29 cellular contexts compared by ENCODE assay signal in genomic region chr10:133095586-133095985, GRCh38. TPM values are rescaled to one million over a fixed set of nuclear protein-coding genes. Genes with fewer than 3 reads are reported as not detected.
"Had no signal": no experiment of that assay in that cellular context is flagged by ENCODE, and none has a peak within 500 bp of the region (broad histone marks: within the 10 kb centered on the region; RNA-seq: fewer than 3 reads in every experiment).

No MANE protein-coding gene starts in this region.

- H3K27ac Mint-ChIP-seq: stimulated activated effector memory CD8-positive, alpha-beta T cell treated with anti-CD3 and anti-CD28 coated beads, Interleukin-12 subunit alpha, Interleukin-12 subunit beta, amount 100 ng/mL, for 72 hours; stimulated activated memory B cell treated with anti-CD40 and anti-IgM and Interleukin-4, amounts not matched to agents 10 μg/mL and 1 μg/mL and 100 μg/mL, for 72 hours; stimulated activated naive B cell treated with anti-CD40 and anti-IgM and Interleukin-4, amounts not matched to agents 10 μg/mL and 1 μg/mL and 100 μg/mL, for 72 hours; stimulated activated naive CD8-positive, alpha-beta T cell treated with anti-CD3 and anti-CD28 coated beads, Interleukin-15, amount 100 ng/mL, for 72 hours; stimulated activated naive CD8-positive, alpha-beta T cell treated with anti-CD3 and anti-CD28 coated beads, Interleukin-15, Interleukin-2, amounts not matched to agents 100 ng/mL and 50 ng/mL, for 24 hours; type B pancreatic cell had no signal

- ATAC-seq: stimulated activated effector memory CD8-positive, alpha-beta T cell treated with anti-CD3 and anti-CD28 coated beads, Interleukin-12 subunit alpha, Interleukin-12 subunit beta, amount 100 ng/mL, for 72 hours; stimulated activated memory B cell treated with anti-CD40 and anti-IgM and Interleukin-4, amounts not matched to agents 10 μg/mL and 1 μg/mL and 100 μg/mL, for 72 hours; stimulated activated naive CD8-positive, alpha-beta T cell treated with anti-CD3 and anti-CD28 coated beads, Interleukin-15, Interleukin-2, amounts not matched to agents 100 U/mL and 50 U/mL, for 24 hours; upper lobe of right lung had no signal

- H3K27ac ChIP-seq: stomach, suprapubic skin, thoracic aorta, thyroid gland, tibial artery, tibial nerve, transverse colon, upper lobe of left lung, upper lobe of right lung, uterus, vagina had no signal

- H3K4me1 ChIP-seq: thyroid gland, transverse colon, upper lobe of right lung, uterus, vagina had no signal

- DNase-seq: stimulated activated CD4-positive, alpha-beta T cell treated with anti-CD3 and anti-CD28 coated beads, Interleukin-2, amount 100 ng/mL, for 48 hours; stimulated activated CD4-positive, alpha-beta T cell treated with anti-CD3 and anti-CD28 coated beads, Interleukin-4, amount 100 ng/mL, for 1 hour; stimulated activated CD4-positive, alpha-beta T cell treated with anti-CD3 and anti-CD28 coated beads, Interleukin-4, amount 100 ng/mL, for 24 hours; stimulated activated CD4-positive, alpha-beta T cell treated with anti-CD3 and anti-CD28 coated beads, Interleukin-4, amount 100 ng/mL, for 4 hours; stimulated activated CD8-positive, alpha-beta memory T cell treated with anti-CD3 and anti-CD28 coated beads, Interleukin-4, amount 100 ng/mL, for 48 hours; stimulated activated naive B cell treated with anti-CD40 and anti-IgM and Interleukin-4, amounts not matched to agents 10 μg/mL and 1 μg/mL and 100 μg/mL, for 72 hours; stimulated activated naive CD4-positive, alpha-beta T cell; stimulated activated naive CD4-positive, alpha-beta T cell treated with Interleukin-2 at 50 U/mL for 16 hours; stimulated activated naive CD8-positive, alpha-beta T cell treated with anti-CD3 and anti-CD28 coated beads, Interleukin-15, amount 100 ng/mL, for 72 hours; stimulated activated naive CD8-positive, alpha-beta T cell treated with anti-CD3 and anti-CD28 coated beads, Interleukin-15, Interleukin-2, amounts not matched to agents 100 U/mL and 50 U/mL, for 24 hours; stomach; substantia nigra; thyroid gland; tibial artery; transverse colon; trophoblast cell; upper lobe of right lung; uterus had no signal

- H3K4me1 Mint-ChIP-seq: stimulated activated memory B cell treated with anti-CD40 and anti-IgM and Interleukin-4, amounts not matched to agents 10 μg/mL and 1 μg/mL and 100 μg/mL, for 72 hours; stimulated activated naive B cell treated with anti-CD40 and anti-IgM and Interleukin-4, amounts not matched to agents 10 μg/mL and 1 μg/mL and 100 μg/mL, for 72 hours had no signal

- H3K36me3 Mint-ChIP-seq: stimulated activated effector memory CD8-positive, alpha-beta T cell treated with anti-CD3 and anti-CD28 coated beads, Interleukin-12 subunit alpha, Interleukin-12 subunit beta, amount 100 ng/mL, for 72 hours; stimulated activated memory B cell treated with anti-CD40 and anti-IgM and Interleukin-4, amounts not matched to agents 10 μg/mL and 1 μg/mL and 100 μg/mL, for 72 hours; stimulated activated naive B cell treated with anti-CD40 and anti-IgM and Interleukin-4, amounts not matched to agents 10 μg/mL and 1 μg/mL and 100 μg/mL, for 72 hours; type B pancreatic cell had no signal

- H3K4me3 Mint-ChIP-seq: stimulated activated effector memory CD8-positive, alpha-beta T cell treated with anti-CD3 and anti-CD28 coated beads, Interleukin-12 subunit alpha, Interleukin-12 subunit beta, amount 100 ng/mL, for 72 hours; stimulated activated memory B cell treated with anti-CD40 and anti-IgM and Interleukin-4, amounts not matched to agents 10 μg/mL and 1 μg/mL and 100 μg/mL, for 72 hours; stimulated activated naive B cell treated with anti-CD40 and anti-IgM and Interleukin-4, amounts not matched to agents 10 μg/mL and 1 μg/mL and 100 μg/mL, for 72 hours; stimulated activated naive CD8-positive, alpha-beta T cell treated with anti-CD3 and anti-CD28 coated beads, Interleukin-15, amount 100 ng/mL, for 72 hours; stimulated activated naive CD8-positive, alpha-beta T cell treated with anti-CD3 and anti-CD28 coated beads, Interleukin-15, Interleukin-2, amounts not matched to agents 100 ng/mL and 50 ng/mL, for 24 hours; type B pancreatic cell had no signal

- FAIRE-seq: urothelium cell line had no signal

- H3K9me3 Mint-ChIP-seq: stimulated activated effector memory CD8-positive, alpha-beta T cell treated with anti-CD3 and anti-CD28 coated beads, Interleukin-12 subunit alpha, Interleukin-12 subunit beta, amount 100 ng/mL, for 72 hours; stimulated activated naive B cell treated with anti-CD40 and anti-IgM and Interleukin-4, amounts not matched to agents 10 μg/mL and 1 μg/mL and 100 μg/mL, for 72 hours; stimulated activated naive CD8-positive, alpha-beta T cell treated with anti-CD3 and anti-CD28 coated beads, Interleukin-15, amount 100 ng/mL, for 72 hours; stimulated activated naive CD8-positive, alpha-beta T cell treated with anti-CD3 and anti-CD28 coated beads, Interleukin-15, Interleukin-2, amounts not matched to agents 100 ng/mL and 50 ng/mL, for 24 hours; type B pancreatic cell had no signal

- H3K27me3 ChIP-seq: thyroid gland, upper lobe of left lung, uterus, vagina had no signal

- H3K36me3 ChIP-seq: stomach, suprapubic skin, thoracic aorta, thyroid gland, tibial artery, tibial nerve, transverse colon, upper lobe of left lung, upper lobe of right lung, uterus, vagina had no signal

- H3K4me3 ChIP-seq: stomach, suprapubic skin, thoracic aorta, thyroid gland, tibial artery, tibial nerve, transverse colon, upper lobe of left lung, upper lobe of right lung, uterus, vagina had no signal

- H3K9me3 ChIP-seq: stomach, suprapubic skin, thoracic aorta, thyroid gland, tibial artery, tibial nerve, transverse colon, upper lobe of left lung, upper lobe of right lung, uterus, vagina had no signal

RNA-seq across cellular contexts. Expression of gene ADGRA1, which starts 7.9 kb away (rescaled TPM):
- total RNA-seq: suprapubic skin, thoracic aorta, upper lobe of right lung, urinary bladder had no signal
- polyA plus RNA-seq: stomach had no signal
